ENCODE assay signal across 8 cellular contexts in genomic region chr9:116156621-116157314, GRCh38. TPM values are rescaled to one million over a fixed set of nuclear protein-coding genes. Genes with fewer than 3 reads are reported as not detected.
DNase-seq lines count a peak whose midpoint lies in the region; ATAC-seq and TF ChIP-seq lines count a peak whose summit lies in the region.

No MANE protein-coding gene starts in this region.

- peaks cover 17% of the 10 kb centered on the region for H3K4me1 ChIP-seq in psoas muscle

- peak overlapping the region; percentile 82 for H3K27ac Mint-ChIP-seq in glutamatergic neuron (ENCODE audit: unreplicated experiment)

- TF ChIP-seq CTCF in glutamatergic neuron (IDR thresholded peaks at IDR 0.05; ENCODE audit: partially characterized antibody, unreplicated experiment) (no peak), psoas muscle (IDR thresholded peaks at IDR 0.05) (peak; percentile 7)

- intact Hi-C loops in psoas muscle (cut with DNase I): loop anchor here (5.0 to 10.0 kb wide), 4 partner anchors 154 to 562 kb away; no protein-coding TSS in a partner anchor

- ATAC-seq in psoas muscle: peak; percentile 92 to 98 (median 94)
- no peak for ATAC-seq in HG02870 (IDR thresholded peaks at IDR 0.05; ENCODE audit: unreplicated experiment)

- H3K27me3 ChIP-seq in psoas muscle (ENCODE audit: insufficient read depth in 3 of 3, low read length in 2 of 3): peaks cover 0 to 35% (median 3%) of the 10 kb centered on the region in 3 donors

- H3K36me3 ChIP-seq in SK-N-MC (ENCODE audit: insufficient read depth, low read length) (peaks cover 63% of the 10 kb centered on the region), psoas muscle (ENCODE audit: insufficient read depth in 1 of 2, low read depth in 1 of 2) (no peaks in the 10 kb centered on the region)

- no peaks in the 10 kb centered on the region for H3K9me3 ChIP-seq in SK-N-MC (ENCODE audit: low read depth, low read length)
- H3K9me3 ChIP-seq in psoas muscle: no peaks in the 10 kb centered on the region

- H3K27me3 Mint-ChIP-seq in glutamatergic neuron (ENCODE audit: unreplicated experiment): peaks cover 17% of the 10 kb centered on the region

- H3K4me3 ChIP-seq in SK-N-MC (peak overlapping the region; percentile 83), psoas muscle (peak overlapping the region; percentile 53)

- H3K9me3 Mint-ChIP-seq in glutamatergic neuron (ENCODE audit: unreplicated experiment): peaks cover 9% of the 10 kb centered on the region

- 1 to 4% (median 2%) methylated on average over 24 of the region's 24 CpGs for WGBS in psoas muscle, 3 donors

- DNase-seq in LHCN-M2 (ENCODE audit: low read depth) (peak; percentile 79), SK-N-MC (ENCODE audit: low read depth, low spot score) (no peak), glutamatergic neuron (peak; percentile 52), psoas muscle (peak; percentile 64 to 86), HK-2 (ENCODE audit: unreplicated experiment) (no peak), NK-92 (lab: John Stamatoyannopoulos, UW; ENCODE audit: unreplicated experiment) (no peak)
- DNase-seq in stimulated activated CD4-positive, alpha-beta T cell treated with anti-CD3 and anti-CD28 coated beads, Interleukin-4, amount 100 ng/mL, for 4 hours: no peak

- H3K4me1 Mint-ChIP-seq in glutamatergic neuron (ENCODE audit: low read depth, unreplicated experiment): peaks cover 19% of the 10 kb centered on the region

- no peaks in the 10 kb centered on the region for H3K36me3 Mint-ChIP-seq in glutamatergic neuron (ENCODE audit: unreplicated experiment)

- peak overlapping the region; percentile 91 for H3K9ac ChIP-seq in SK-N-MC (ENCODE audit: insufficient read length)

- H3K27ac ChIP-seq in SK-N-MC: peak overlapping the region; percentile 80
- H3K27ac ChIP-seq in psoas muscle: peak overlapping the region; percentile 73

- H3K4me3 Mint-ChIP-seq in glutamatergic neuron (ENCODE audit: unreplicated experiment): peak overlapping the region; percentile 88

RNA-seq across cellular contexts. Expression of gene PAPPA, which starts 3.2 kb away (rescaled TPM):
- total RNA-seq in LHCN-M2 (2014; rRNA removed) (3.0 and 4.7 TPM in 2 replicates), glutamatergic neuron (ENCODE audit: unreplicated experiment) (10.5 TPM), psoas muscle (under 1 TPM; 0.61 to 0.88 (median 0.73) TPM)
- polyA plus RNA-seq in LHCN-M2 (2012): 1.5 TPM
- polyA plus RNA-seq in psoas muscle: under 1 TPM; 0.07 to 0.18 (median 0.17) TPM

Comparison
In these comparisons a context has a peak if more than half of its experiments do, and no peak if none do; other contexts are left out.
1. DNase-seq: peak in LHCN-M2 (single experiment), glutamatergic neuron (single experiment) and psoas muscle (2 of 2); none in SK-N-MC (single experiment), stimulated activated CD4-positive, alpha-beta T cell treated with anti-CD3 and anti-CD28 coated beads, Interleukin-4, amount 100 ng/mL, for 4 hours (0 of 2), HK-2 (single experiment) and NK-92 (single experiment).